Comparison of ENCODE assay signal across 1 cellular context in genomic region chr5:77960863-77961396, GRCh38.
TF ChIP-seq lines count a peak whose summit lies in the region.

No MANE protein-coding gene starts in this region.

TF ChIP-seq in WTC11, 78 proteins besides CTCF, POLR2A, EP300 and RAD21 (continued from another document):
- no peak for TF ChIP-seq FOXP4 (CRISPR knock-in tag; IDR thresholded peaks at IDR 0.05)
- TF ChIP-seq ZNF396 (CRISPR knock-in tag; IDR thresholded peaks at IDR 0.05; ENCODE audit: borderline replicate concordance): no peak
- TF ChIP-seq NR1H2 (CRISPR knock-in tag; IDR thresholded peaks at IDR 0.05): no peak
- TF ChIP-seq FOXP1 (CRISPR knock-in tag; IDR thresholded peaks at IDR 0.05; ENCODE audit: borderline replicate concordance): no peak
- TF ChIP-seq ESRRA (CRISPR knock-in tag; IDR thresholded peaks at IDR 0.05; ENCODE audit: borderline replicate concordance): no peak
- TF ChIP-seq ZNF121 (CRISPR knock-in tag; IDR thresholded peaks at IDR 0.05): no peak
